In the genomic region with DNA sequence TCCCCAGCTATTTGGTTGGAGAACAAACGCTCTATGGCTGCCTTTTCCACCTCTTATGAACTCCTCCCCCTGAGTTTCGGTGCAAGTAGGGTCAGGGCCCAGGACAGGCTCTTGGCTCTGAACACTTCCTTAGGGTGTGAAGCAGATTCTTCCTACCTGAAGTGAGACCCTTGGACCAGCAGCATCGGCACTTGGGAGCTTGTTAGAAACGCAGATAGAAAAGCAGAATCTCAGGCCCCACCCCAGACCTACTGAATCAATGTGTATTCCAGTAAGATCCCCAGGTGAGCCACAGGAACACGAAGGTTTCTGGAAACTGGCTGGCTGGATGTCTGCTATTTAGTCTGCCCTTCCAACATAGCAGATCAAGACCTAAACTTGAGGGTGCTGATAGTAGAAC, we compare ENCODE assay signal across 1 cellular context.
TF ChIP-seq lines count a peak whose summit lies in the region.

No MANE protein-coding gene starts in this region.

TF ChIP-seq in HepG2, 621 proteins besides CTCF, POLR2A, EP300 and RAD21:
- no peak for TF ChIP-seq ZNF136 (CRISPR knock-in tag; IDR thresholded peaks at IDR 0.05; ENCODE audit: low read depth)
- TF ChIP-seq, protein P1, sequence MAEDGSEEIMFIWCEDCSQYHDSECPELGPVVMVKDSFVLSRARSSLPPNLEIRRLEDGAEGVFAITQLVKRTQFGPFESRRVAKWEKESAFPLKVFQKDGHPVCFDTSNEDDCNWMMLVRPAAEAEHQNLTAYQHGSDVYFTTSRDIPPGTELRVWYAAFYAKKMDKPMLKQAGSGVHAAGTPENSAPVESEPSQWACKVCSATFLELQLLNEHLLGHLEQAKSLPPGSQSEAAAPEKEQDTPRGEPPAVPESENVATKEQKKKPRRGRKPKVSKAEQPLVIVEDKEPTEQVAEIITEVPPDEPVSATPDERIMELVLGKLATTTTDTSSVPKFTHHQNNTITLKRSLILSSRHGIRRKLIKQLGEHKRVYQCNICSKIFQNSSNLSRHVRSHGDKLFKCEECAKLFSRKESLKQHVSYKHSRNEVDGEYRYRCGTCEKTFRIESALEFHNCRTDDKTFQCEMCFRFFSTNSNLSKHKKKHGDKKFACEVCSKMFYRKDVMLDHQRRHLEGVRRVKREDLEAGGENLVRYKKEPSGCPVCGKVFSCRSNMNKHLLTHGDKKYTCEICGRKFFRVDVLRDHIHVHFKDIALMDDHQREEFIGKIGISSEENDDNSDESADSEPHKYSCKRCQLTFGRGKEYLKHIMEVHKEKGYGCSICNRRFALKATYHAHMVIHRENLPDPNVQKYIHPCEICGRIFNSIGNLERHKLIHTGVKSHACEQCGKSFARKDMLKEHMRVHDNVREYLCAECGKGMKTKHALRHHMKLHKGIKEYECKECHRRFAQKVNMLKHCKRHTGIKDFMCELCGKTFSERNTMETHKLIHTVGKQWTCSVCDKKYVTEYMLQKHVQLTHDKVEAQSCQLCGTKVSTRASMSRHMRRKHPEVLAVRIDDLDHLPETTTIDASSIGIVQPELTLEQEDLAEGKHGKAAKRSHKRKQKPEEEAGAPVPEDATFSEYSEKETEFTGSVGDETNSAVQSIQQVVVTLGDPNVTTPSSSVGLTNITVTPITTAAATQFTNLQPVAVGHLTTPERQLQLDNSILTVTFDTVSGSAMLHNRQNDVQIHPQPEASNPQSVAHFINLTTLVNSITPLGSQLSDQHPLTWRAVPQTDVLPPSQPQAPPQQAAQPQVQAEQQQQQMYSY (CRISPR knock-in tag; IDR thresholded peaks at IDR 0.05), result no peak
- TF ChIP-seq, protein P2, sequence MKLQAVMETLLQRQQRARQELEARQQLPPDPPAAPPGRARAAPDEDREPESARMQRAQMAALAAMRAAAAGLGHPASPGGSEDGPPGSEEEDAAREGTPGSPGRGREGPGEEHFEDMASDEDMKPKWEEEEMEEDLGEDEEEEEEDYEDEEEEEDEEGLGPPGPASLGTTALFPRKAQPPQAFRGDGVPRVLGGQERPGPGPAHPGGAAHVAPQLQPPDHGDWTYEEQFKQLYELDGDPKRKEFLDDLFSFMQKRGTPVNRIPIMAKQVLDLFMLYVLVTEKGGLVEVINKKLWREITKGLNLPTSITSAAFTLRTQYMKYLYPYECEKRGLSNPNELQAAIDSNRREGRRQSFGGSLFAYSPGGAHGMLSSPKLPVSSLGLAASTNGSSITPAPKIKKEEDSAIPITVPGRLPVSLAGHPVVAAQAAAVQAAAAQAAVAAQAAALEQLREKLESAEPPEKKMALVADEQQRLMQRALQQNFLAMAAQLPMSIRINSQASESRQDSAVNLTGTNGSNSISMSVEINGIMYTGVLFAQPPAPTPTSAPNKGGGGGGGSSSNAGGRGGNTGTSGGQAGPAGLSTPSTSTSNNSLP (IDR thresholded peaks at IDR 0.05; ENCODE audit: low read depth, low read length), result no peak
- TF ChIP-seq ZNF329 (CRISPR knock-in tag; IDR thresholded peaks at IDR 0.05; ENCODE audit: low read depth), result no peak
- TF ChIP-seq, protein P3, sequence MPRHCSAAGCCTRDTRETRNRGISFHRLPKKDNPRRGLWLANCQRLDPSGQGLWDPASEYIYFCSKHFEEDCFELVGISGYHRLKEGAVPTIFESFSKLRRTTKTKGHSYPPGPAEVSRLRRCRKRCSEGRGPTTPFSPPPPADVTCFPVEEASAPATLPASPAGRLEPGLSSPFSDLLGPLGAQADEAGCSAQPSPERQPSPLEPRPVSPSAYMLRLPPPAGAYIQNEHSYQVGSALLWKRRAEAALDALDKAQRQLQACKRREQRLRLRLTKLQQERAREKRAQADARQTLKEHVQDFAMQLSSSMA (CRISPR knock-in tag; IDR thresholded peaks at IDR 0.05), result no peak
- no peak for TF ChIP-seq ZFP37 (CRISPR knock-in tag; IDR thresholded peaks at IDR 0.05; ENCODE audit: borderline replicate concordance)
- no peak for TF ChIP-seq PAWR (CRISPR knock-in tag; IDR thresholded peaks at IDR 0.05; ENCODE audit: borderline replicate concordance)
- TF ChIP-seq U2AF1 (optimal IDR thresholded peaks at IDR 0.05; ENCODE audit: low read depth, low read length), result no peak
- TF ChIP-seq ZFP62 (CRISPR knock-in tag; IDR thresholded peaks at IDR 0.05), result no peak
- no peak for TF ChIP-seq ZSCAN31 (CRISPR knock-in tag; IDR thresholded peaks at IDR 0.05; ENCODE audit: low read depth)
- TF ChIP-seq ZNF383 (CRISPR knock-in tag; IDR thresholded peaks at IDR 0.05; ENCODE audit: borderline replicate concordance), result no peak
- TF ChIP-seq ZNF547 (CRISPR knock-in tag; IDR thresholded peaks at IDR 0.05), result no peak
- TF ChIP-seq GLI4 (CRISPR knock-in tag; IDR thresholded peaks at IDR 0.05; ENCODE audit: borderline replicate concordance), result no peak
- no peak for TF ChIP-seq CBX2 (IDR thresholded peaks at IDR 0.05; ENCODE audit: low read depth, low read length)
- no peak for TF ChIP-seq CBX2 (CRISPR knock-in tag; IDR thresholded peaks at IDR 0.05; ENCODE audit: low read depth)
- TF ChIP-seq SOX5 (CRISPR knock-in tag; IDR thresholded peaks at IDR 0.05; ENCODE audit: borderline replicate concordance), result no peak
- no peak for TF ChIP-seq ZNF678 (CRISPR knock-in tag; IDR thresholded peaks at IDR 0.05)
- TF ChIP-seq KDM1A (CRISPR knock-in tag; IDR thresholded peaks at IDR 0.05), result no peak
- no peak for TF ChIP-seq THAP11 (CRISPR knock-in tag; IDR thresholded peaks at IDR 0.05)
- no peak for TF ChIP-seq SMAD1 (CRISPR knock-in tag; IDR thresholded peaks at IDR 0.05; ENCODE audit: borderline replicate concordance, low read depth)
- TF ChIP-seq TGIF2 (CRISPR knock-in tag; IDR thresholded peaks at IDR 0.05), result no peak
